In genomic region chr14:102063092-102063807, GRCh38 we compare ENCODE assay signal across 8 cellular contexts. TPM values are rescaled to one million over a fixed set of nuclear protein-coding genes. Genes with fewer than 3 reads are reported as not detected.
DNase-seq lines count a peak whose midpoint lies in the region; ATAC-seq and TF ChIP-seq lines count a peak whose summit lies in the region.

No MANE protein-coding gene starts in this region.

- H4K20me1 ChIP-seq in H9 (ENCODE audit: control insufficient read depth, insufficient read depth, insufficient read length): no peaks in the 10 kb centered on the region

- no peak overlapping the region for H2BK12ac ChIP-seq in H9 (ENCODE audit: insufficient read length, low read depth, low read length)

- no peaks in the 10 kb centered on the region for H3K4me1 ChIP-seq in H9 (ENCODE audit: insufficient read depth, low read length)

- no peaks in the 10 kb centered on the region for H3K79me1 ChIP-seq in H9 (ENCODE audit: insufficient read depth, low read depth, low read length, poor library complexity, severe bottlenecking)

- H2BK5ac ChIP-seq in H9 (ENCODE audit: insufficient read length, low read length): no peak overlapping the region

- no peak overlapping the region for H2AFZ ChIP-seq in H9 (ENCODE audit: low read length)

- no peaks in the 10 kb centered on the region for H3K79me2 ChIP-seq in H9 (ENCODE audit: insufficient read depth, low read length)

- DNase-seq in COLO668 (lab: John Stamatoyannopoulos, UW; ENCODE audit: unreplicated experiment) (peak; percentile 74), H9 (peak; percentile 68), NCI-H2227 treated with DMSO at 0.1 percent for 48 hours (lab: John Stamatoyannopoulos, UW) (peak; percentile 73), cerebellar cortex (ENCODE audit: low spot score) (peak; percentile 90), kidney tubule cell (ENCODE audit: low spot score) (peak; percentile 87)
- DNase-seq in activated CD4-positive, CD25-positive, alpha-beta regulatory T cell treated with anti-CD3 and anti-CD28 coated beads, Interleukin-2, amount 50 U/mL, for 72 hours: peak; percentile 45
- peak; percentile 56 to 60 for DNase-seq in stimulated activated CD4-positive, alpha-beta T cell treated with anti-CD3 and anti-CD28 coated beads, Interleukin-2, amount 100 ng/mL, for 48 hours

- no peak overlapping the region for H2BK15ac ChIP-seq in H9 (ENCODE audit: low read depth, low read length)

- H3K23me2 ChIP-seq in H9 (ENCODE audit: insufficient read length, low read depth, low read length, poor library complexity, severe bottlenecking): no peaks in the 10 kb centered on the region

- H3K27ac Mint-ChIP-seq in H9: peak overlapping the region in 1 of 3 experiments; percentile 4; a peak in 1 of 7 replicates

- peaks cover 8 to 9% of the 10 kb centered on the region in 2 experiments for H3K4me1 Mint-ChIP-seq in H9

- H3K4me2 ChIP-seq in H9 (ENCODE audit: insufficient read depth, insufficient read length, low read length): peak overlapping the region; percentile 6

- no peak overlapping the region for H3K14ac ChIP-seq in H9 (ENCODE audit: insufficient read depth, low read length)

- no peak overlapping the region for H4K5ac ChIP-seq in H9 (ENCODE audit: insufficient read length, low read depth, low read length)

- no peak overlapping the region for H3K4ac ChIP-seq in H9 (ENCODE audit: low read depth, low read length)

- no peak overlapping the region for H3T11ph ChIP-seq in H9 (ENCODE audit: low read length)

- H3K23ac ChIP-seq in H9 (ENCODE audit: insufficient read length, low read depth, low read length): no peak overlapping the region

- no peak overlapping the region for H2AK5ac ChIP-seq in H9 (ENCODE audit: insufficient read length, low read length)

- no peak overlapping the region for H4K8ac ChIP-seq in H9 (replicated peaks; ENCODE audit: insufficient read length, low read depth, low read length)

- no peak overlapping the region for H3K18ac ChIP-seq in H9 (ENCODE audit: insufficient read length, low read depth, low read length)

- no peaks in the 10 kb centered on the region for H3K27me3 Mint-ChIP-seq in H9 (ENCODE audit: low read depth)

- H3K56ac ChIP-seq in H9 (ENCODE audit: insufficient read length, low read depth, low read length): no peak overlapping the region

- no peak overlapping the region for H3K4me3 Mint-ChIP-seq in H9

- H3K9me3 ChIP-seq in H9 (ENCODE audit: control insufficient read depth, low read depth, low read length): no peaks in the 10 kb centered on the region

- no peaks in the 10 kb centered on the region for H3K36me3 Mint-ChIP-seq in H9 (ENCODE audit: insufficient read depth in 1 of 3, low read depth in 3 of 3)

- H4K91ac ChIP-seq in H9 (ENCODE audit: insufficient read length, low read depth, low read length): no peak overlapping the region

- peak; percentile 26; the same call in 2 of the 3 replicates for TF ChIP-seq CTCF in H9 (conservative IDR thresholded peaks at IDR 0.05)

- H3K27ac ChIP-seq in H9 (ENCODE audit: insufficient read length, low read depth, low read length): no peak overlapping the region

- H3K9ac ChIP-seq in H9 (ENCODE audit: extremely low read depth, insufficient read length, low read length): no peak overlapping the region

- no CpG with 5 or more reads among the region's 26 CpGs for WGBS in H9 (ENCODE audit: extremely low coverage, insufficient read length, low lambda C conversion rate)

- H2BK120ac ChIP-seq in H9 (ENCODE audit: low read depth, low read length, poor library complexity, severe bottlenecking): no peak overlapping the region

- no peaks in the 10 kb centered on the region for H3K9me3 Mint-ChIP-seq in H9

- H3K27me3 ChIP-seq in H9 (ENCODE audit: insufficient read depth, low read length): no peaks in the 10 kb centered on the region

- H2BK20ac ChIP-seq in H9 (ENCODE audit: low read depth, low read length, poor library complexity, severe bottlenecking): no peak overlapping the region

- ATAC-seq in HG03442 (IDR thresholded peaks at IDR 0.05; ENCODE audit: unreplicated experiment): no peak

RNA-seq across cellular contexts. Expression of gene HSP90AA1, which starts 23.6 kb away (rescaled TPM):
- 953 and 955 TPM in 2 replicates for total RNA-seq in H9 (2021)
